Comparison of ENCODE assay signal across 8 cellular contexts in genomic region chrX:119008122-119008744, GRCh38. TPM values are rescaled to one million over a fixed set of nuclear protein-coding genes. Genes with fewer than 3 reads are reported as not detected.
DNase-seq lines count a peak whose midpoint lies in the region; ATAC-seq and TF ChIP-seq lines count a peak whose summit lies in the region.

No MANE protein-coding gene starts in this region.

- H3K36me3 ChIP-seq in hepatocyte (replicated peaks; ENCODE audit: insufficient read depth, low read depth), result no peaks in the 10 kb centered on the region

- CTCF ChIA-PET in activated naive CD4-positive, alpha-beta T cell treated with anti-CD3 and anti-CD28 coated beads for 36 hours (lab: Charles Lee), result interaction anchor here (0.8 to 1.3 kb wide), 5 partner anchors 13 to 163 kb away, joined by 3 to 8 read pairs (median 3); no protein-coding TSS in a partner anchor

- peaks cover 10% of the 10 kb centered on the region for H3K4me1 Mint-ChIP-seq in activated naive CD4-positive, alpha-beta T cell treated with anti-CD3 and anti-CD28 coated beads for 36 hours (ENCODE audit: low read depth)

- H3K27ac ChIP-seq in hepatocyte, result no peak overlapping the region

- H3K27ac Mint-ChIP-seq in activated naive CD4-positive, alpha-beta T cell treated with anti-CD3 and anti-CD28 coated beads for 36 hours, result no peak overlapping the region

- no peaks in the 10 kb centered on the region for H3K9me3 ChIP-seq in hepatocyte (ENCODE audit: low read depth)

- no peak overlapping the region for H3K4me3 Mint-ChIP-seq in activated naive CD4-positive, alpha-beta T cell treated with anti-CD3 and anti-CD28 coated beads for 36 hours

- ATAC-seq in GM18502 (IDR thresholded peaks at IDR 0.05; ENCODE audit: poor library complexity, unreplicated experiment) (peak; percentile 64), HG02623 (IDR thresholded peaks at IDR 0.05; ENCODE audit: unreplicated experiment) (no peak), HG03045 (IDR thresholded peaks at IDR 0.05; ENCODE audit: unreplicated experiment) (no peak)

- no peaks in the 10 kb centered on the region for H3K79me2 ChIP-seq in hepatocyte

- H3K4me2 ChIP-seq in hepatocyte, result no peak overlapping the region

- H3K4me3 ChIP-seq in hepatocyte, result no peak overlapping the region

- whole genome bisulfite sequencing in hepatocyte (ENCODE audit: low lambda C conversion rate, missing lambda C conversion rate), result 29% methylated on average over 3 of the region's 3 CpGs

- intact Hi-C loops in activated naive CD4-positive, alpha-beta T cell treated with anti-CD3 and anti-CD28 coated beads for 36 hours (cut with micrococcal nuclease), result loop anchor here (1.0 kb wide), 1 partner anchor 161 kb away; no protein-coding TSS in a partner anchor

- H3K9me2 ChIP-seq in hepatocyte (replicated peaks; ENCODE audit: insufficient read depth), result no peaks in the 10 kb centered on the region

- no peaks in the 10 kb centered on the region for H4K20me1 ChIP-seq in hepatocyte (ENCODE audit: insufficient read depth, poor library complexity, severe bottlenecking)

- TF ChIP-seq CTCF in hepatocyte (IDR thresholded peaks at IDR 0.05; ENCODE audit: poor library complexity), result peak; percentile 47

- no peaks in the 10 kb centered on the region for H3K27me3 Mint-ChIP-seq in activated naive CD4-positive, alpha-beta T cell treated with anti-CD3 and anti-CD28 coated beads for 36 hours (ENCODE audit: low read depth)

- peak; percentile 21 to 37 for DNase-seq in AML-193 (lab: John Stamatoyannopoulos, UW)
- DNase-seq in NCI-H748 (lab: John Stamatoyannopoulos, UW; ENCODE audit: unreplicated experiment), result peak; percentile 42
- peak; percentile 54 for DNase-seq in activated naive CD4-positive, alpha-beta T cell treated with anti-CD3 and anti-CD28 coated beads for 36 hours
- peak; percentile 49 for DNase-seq in hepatocyte (ENCODE audit: low spot score)
- peak; percentile 5 to 7 for DNase-seq in stimulated activated CD8-positive, alpha-beta memory T cell treated with anti-CD3 and anti-CD28 coated beads, Interleukin-4, amount 100 ng/mL, for 1 hour (ENCODE audit: low read depth in 2 of 2, low spot score in 1 of 2)

- H3K36me3 Mint-ChIP-seq in activated naive CD4-positive, alpha-beta T cell treated with anti-CD3 and anti-CD28 coated beads for 36 hours (ENCODE audit: low read depth), result peaks cover 14% of the 10 kb centered on the region

- no peaks in the 10 kb centered on the region for H3K9me3 Mint-ChIP-seq in activated naive CD4-positive, alpha-beta T cell treated with anti-CD3 and anti-CD28 coated beads for 36 hours

- H2AFZ ChIP-seq in hepatocyte, result no peak overlapping the region

- no peaks in the 10 kb centered on the region for H3K27me3 ChIP-seq in hepatocyte

- no peaks in the 10 kb centered on the region for H3K4me1 ChIP-seq in hepatocyte (ENCODE audit: insufficient read depth)

RNA-seq across cellular contexts. Expression of gene LONRF3, which starts 33.8 kb away (rescaled TPM):
- total RNA-seq in activated naive CD4-positive, alpha-beta T cell treated with anti-CD3 and anti-CD28 coated beads for 36 hours, result 1 to 10 TPM; 5.0 to 5.4 TPM
- total RNA-seq in hepatocyte, result 5.8 and 6.5 TPM in 2 replicates
- 2.6 TPM in 2 replicates for polyA plus RNA-seq in hepatocyte
